16 cellular contexts compared by ENCODE assay signal in the genomic region with DNA sequence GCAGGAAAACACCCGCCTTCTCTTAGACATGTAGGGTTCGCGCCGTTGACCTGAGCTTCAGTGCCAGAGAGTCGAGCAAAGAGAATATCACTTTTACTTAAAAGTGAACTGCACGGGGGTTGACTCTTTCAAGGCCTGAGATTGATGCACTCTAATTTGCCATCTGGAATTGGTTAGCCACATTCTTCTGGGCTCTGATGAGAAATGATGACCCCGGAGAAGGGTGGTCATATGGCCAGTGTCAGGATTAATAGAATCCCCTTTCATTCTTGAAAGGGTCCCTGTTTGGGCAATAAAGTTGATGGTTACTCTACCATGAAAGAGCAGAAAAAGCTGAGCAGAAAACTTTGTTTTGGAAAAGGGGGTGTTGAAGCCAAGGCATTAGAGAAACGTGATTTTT. TPM values are rescaled to one million over a fixed set of nuclear protein-coding genes. Genes with fewer than 3 reads are reported as not detected.
DNase-seq lines count a peak whose midpoint lies in the region; ATAC-seq and TF ChIP-seq lines count a peak whose summit lies in the region.
"Had no signal": no experiment of that assay in that cellular context is flagged by ENCODE, and none has a peak within 500 bp of the region (broad histone marks: within the 10 kb centered on the region; RNA-seq: fewer than 3 reads in every experiment).

No MANE protein-coding gene starts in this region.

- no peaks in the 10 kb centered on the region for H3K36me3 ChIP-seq in right atrium auricular region
- no peaks in the 10 kb centered on the region for H3K36me3 ChIP-seq in hepatocyte (replicated peaks; ENCODE audit: insufficient read depth, low read depth)
- no peaks in the 10 kb centered on the region for H3K36me3 ChIP-seq in uterus
- H3K36me3 ChIP-seq: adrenal gland had no signal

- peak overlapping the region; percentile 30 for H3K4me2 ChIP-seq in hepatocyte

- no peaks in the 10 kb centered on the region for H3K9me3 Mint-ChIP-seq in osteocyte (ENCODE audit: unreplicated experiment)
- no peaks in the 10 kb centered on the region for H3K9me3 Mint-ChIP-seq in activated naive CD8-positive, alpha-beta T cell treated with anti-CD3 and anti-CD28 coated beads, Interleukin-2, amount 50 U/mL, for 24 hours
- H3K9me3 Mint-ChIP-seq: activated T-helper 1 cell treated with anti-CD3 and anti-CD28 coated beads, Interleukin-12 subunit alpha, Interleukin-12 subunit beta, Interleukin-2, Interleukin-4 antibody, amounts not matched to agents 30 ng/mL and 10 ng/mL and 1 ng/mL, durations not matched to agents 14 hours and 24 hours and 36 hours had no signal

- no peak for DNase-seq in right atrium auricular region (ENCODE audit: low spot score)
- no peak for DNase-seq in right cardiac atrium
- DNase-seq in hepatocyte (ENCODE audit: low spot score): no peak
- DNase-seq in osteocyte (ENCODE audit: extremely low spot score, unreplicated experiment): no peak
- no peak for DNase-seq in uterus
- no peak for DNase-seq in SIG-M5 treated with dmso at 0.1 percent for 504 hours (lab: John Stamatoyannopoulos, UW; ENCODE audit: unreplicated experiment)
- DNase-seq in RPMI8226: no peak
- DNase-seq in activated naive CD8-positive, alpha-beta T cell treated with anti-CD3 and anti-CD28 coated beads, Interleukin-2, amount 50 U/mL, for 24 hours: no peak
- DNase-seq: activated CD4-positive, alpha-beta T cell treated with anti-CD3 and anti-CD28 coated beads, Interleukin-2, amount 50 U/mL, for 48 hours; adrenal gland; cerebellar nuclear complex; NCI-H1092 treated with DMSO at 0.1 percent for 48 hours; NCI-H2171 had no signal

- H3K9me3 ChIP-seq in right atrium auricular region: no peaks in the 10 kb centered on the region
- H3K9me3 ChIP-seq in right cardiac atrium (ENCODE audit: control insufficient read depth, low read length): no peaks in the 10 kb centered on the region
- no peaks in the 10 kb centered on the region for H3K9me3 ChIP-seq in hepatocyte (ENCODE audit: low read depth)
- H3K9me3 ChIP-seq in uterus: no peaks in the 10 kb centered on the region
- H3K9me3 ChIP-seq: adrenal gland had no signal

- H3K9me2 ChIP-seq in hepatocyte (replicated peaks; ENCODE audit: insufficient read depth): no peaks in the 10 kb centered on the region

- ATAC-seq in right cardiac atrium: no peak
- ATAC-seq in activated naive CD8-positive, alpha-beta T cell treated with anti-CD3 and anti-CD28 coated beads, Interleukin-2, amount 50 U/mL, for 24 hours: no peak
- ATAC-seq: K562, left lobe of liver had no signal

- no peak overlapping the region for H3K4me3 Mint-ChIP-seq in osteocyte (ENCODE audit: unreplicated experiment)
- H3K4me3 Mint-ChIP-seq in activated naive CD8-positive, alpha-beta T cell treated with anti-CD3 and anti-CD28 coated beads, Interleukin-2, amount 50 U/mL, for 24 hours: no peak overlapping the region

- no peaks in the 10 kb centered on the region for H3K27me3 Mint-ChIP-seq in osteocyte (ENCODE audit: unreplicated experiment)
- H3K27me3 Mint-ChIP-seq in activated naive CD8-positive, alpha-beta T cell treated with anti-CD3 and anti-CD28 coated beads, Interleukin-2, amount 50 U/mL, for 24 hours: no peaks in the 10 kb centered on the region

- H3K4me1 Mint-ChIP-seq in osteocyte (ENCODE audit: unreplicated experiment): peaks cover 85% of the 10 kb centered on the region
- peaks cover 53% of the 10 kb centered on the region for H3K4me1 Mint-ChIP-seq in activated naive CD8-positive, alpha-beta T cell treated with anti-CD3 and anti-CD28 coated beads, Interleukin-2, amount 50 U/mL, for 24 hours

- H3K36me3 Mint-ChIP-seq in osteocyte (ENCODE audit: unreplicated experiment): no peaks in the 10 kb centered on the region
- H3K36me3 Mint-ChIP-seq in activated naive CD8-positive, alpha-beta T cell treated with anti-CD3 and anti-CD28 coated beads, Interleukin-2, amount 50 U/mL, for 24 hours (ENCODE audit: low read depth): peaks cover 2% of the 10 kb centered on the region

- no peak overlapping the region for H3K4me3 ChIP-seq in right atrium auricular region
- no peak overlapping the region for H3K4me3 ChIP-seq in right cardiac atrium (ENCODE audit: low read length)
- H3K4me3 ChIP-seq in hepatocyte: no peak overlapping the region
- no peak overlapping the region for H3K4me3 ChIP-seq in uterus
- H3K4me3 ChIP-seq: adrenal gland, K562 had no signal

- no peak for TF ChIP-seq POLR2A in uterus (IDR thresholded peaks at IDR 0.05)

- peaks cover 0 to 57% of the 10 kb centered on the region in 2 donors for H3K4me1 ChIP-seq in right atrium auricular region
- peaks cover 10% of the 10 kb centered on the region for H3K4me1 ChIP-seq in right cardiac atrium (ENCODE audit: control insufficient read depth, insufficient read depth, low read length)
- H3K4me1 ChIP-seq in hepatocyte (ENCODE audit: insufficient read depth): peaks cover 46% of the 10 kb centered on the region
- H3K4me1 ChIP-seq in uterus: peaks cover 3 to 8% of the 10 kb centered on the region in 2 donors

- whole genome bisulfite sequencing in right cardiac atrium: 54% methylated on average over 8 of the region's 8 CpGs
- WGBS in hepatocyte (ENCODE audit: low lambda C conversion rate, missing lambda C conversion rate): 55% methylated on average over 8 of the region's 8 CpGs

- H4K20me1 ChIP-seq in hepatocyte (ENCODE audit: insufficient read depth, poor library complexity, severe bottlenecking): no peaks in the 10 kb centered on the region

- H3K79me2 ChIP-seq in hepatocyte: peaks cover 81% of the 10 kb centered on the region

- TF ChIP-seq CTCF in right atrium auricular region (IDR thresholded peaks at IDR 0.05) (no peak), hepatocyte (IDR thresholded peaks at IDR 0.05; ENCODE audit: poor library complexity) (no peak), osteocyte (IDR thresholded peaks at IDR 0.05) (no peak), uterus (IDR thresholded peaks at IDR 0.05) (no peak)

- H3K27ac Mint-ChIP-seq in osteocyte (ENCODE audit: unreplicated experiment): peak overlapping the region; percentile 83
- H3K27ac Mint-ChIP-seq in activated naive CD8-positive, alpha-beta T cell treated with anti-CD3 and anti-CD28 coated beads, Interleukin-2, amount 50 U/mL, for 24 hours: no peak overlapping the region

- H3K27me3 ChIP-seq in right atrium auricular region (no peaks in the 10 kb centered on the region), right cardiac atrium (ENCODE audit: control insufficient read depth, insufficient read depth) (no peaks in the 10 kb centered on the region), hepatocyte (no peaks in the 10 kb centered on the region), uterus (no peaks in the 10 kb centered on the region)
- H3K27me3 ChIP-seq: adrenal gland had no signal

- no peak overlapping the region for H2AFZ ChIP-seq in hepatocyte

- intact Hi-C loops in right cardiac atrium (cut with DNase I): no loop called here
- intact Hi-C loops in uterus (cut with DNase I; ENCODE audit: low total_unique reads): no loop called here

- peak overlapping the region; percentile 44 to 67 for H3K27ac ChIP-seq in right atrium auricular region
- H3K27ac ChIP-seq in right cardiac atrium (ENCODE audit: low read length): no peak overlapping the region
- H3K27ac ChIP-seq in hepatocyte: peak overlapping the region; percentile 77
- peak overlapping the region; percentile 71 to 75 for H3K27ac ChIP-seq in uterus

RNA-seq across cellular contexts. Expression of a gene that starts 31.2 kb away (rescaled TPM):
- total RNA-seq in right atrium auricular region: 10 to 100 TPM; 19.2 to 53.8 TPM
- total RNA-seq in right cardiac atrium: 10 to 100 TPM; 45.2 to 89.9 (median 60.7) TPM
- 31.3 TPM for polyA plus RNA-seq in right cardiac atrium
- total RNA-seq in hepatocyte: 19.9 and 20.5 TPM in 2 replicates
- 7.6 and 8.7 TPM in 2 replicates for polyA plus RNA-seq in hepatocyte
- 43.2 and 45.9 TPM in 2 replicates for total RNA-seq in osteocyte
- 10 to 100 TPM; 11.6 to 34.6 (median 14.1) TPM for total RNA-seq in uterus

RNA-seq across cellular contexts. Expression of a gene that starts 60.0 kb away (rescaled TPM):
- total RNA-seq in right atrium auricular region (100 to 1,000 TPM; 168 to 250 TPM), right cardiac atrium (100 to 1,000 TPM; 163 to 198 (median 190) TPM), hepatocyte (326 and 333 TPM in 2 replicates), osteocyte (76.7 and 76.9 TPM in 2 replicates), uterus (100 to 1,000 TPM in 3 of 4 donors, 10 to 100 TPM in 1; 90.6 to 231 (median 141) TPM)
- polyA plus RNA-seq in right cardiac atrium (233 TPM), hepatocyte (282 and 294 TPM in 2 replicates)
